8 cellular contexts compared by ENCODE assay signal in genomic region chr18:70205421-70206397, GRCh38. TPM values are rescaled to one million over a fixed set of nuclear protein-coding genes. Genes with fewer than 3 reads are reported as not detected.
A peak's percentile ranks its signal among the peaks of the same experiment; 100 is the strongest.
DNase-seq lines count a peak whose midpoint lies in the region; ATAC-seq and TF ChIP-seq lines count a peak whose summit lies in the region.

TSS of gene RTTN (minus strand) at chr18:70205687. CDS start at chr18:70205658, 29 bp downstream.

- peak within 1 kb of the TSS; percentile 99 for H3K27ac Mint-ChIP-seq in T-helper 2 cell treated with Interferon-gamma antibody and Interleukin-4, amounts not matched to agents 5 μg/mL and 100 μg/mL, for 36 hours

- DNase-seq in NCI-H1930 (lab: John Stamatoyannopoulos, UW) (peak; percentile 92 to 98), ascending aorta (ENCODE audit: low spot score in 2 of 2) (peak; percentile 68 to 94), right cardiac atrium (peak; percentile 96 to 98 (median 98)), putamen (ENCODE audit: low spot score) (peak; percentile 96), vagina (ENCODE audit: extremely low spot score in 2 of 2) (peak in 1 of 2 donors; percentile 90)
- peak; percentile 93 for DNase-seq in T-helper 2 cell treated with Interferon-gamma antibody and Interleukin-4, amounts not matched to agents 5 μg/mL and 100 μg/mL, for 36 hours (ENCODE audit: low spot score)

- H3K36me3 ChIP-seq in ascending aorta (peaks cover 0 to 4% of the 10 kb centered on the region in 2 donors), vagina (no peaks in the 10 kb centered on the region)

- peak in 1 of 2 donors; percentile 11 for TF ChIP-seq POLR2A in vagina (IDR thresholded peaks at IDR 0.05)

- ATAC-seq in GM18502 (IDR thresholded peaks at IDR 0.05; ENCODE audit: poor library complexity, unreplicated experiment) (peak; percentile 98), HG02970 (IDR thresholded peaks at IDR 0.05; ENCODE audit: low FRiP score, unreplicated experiment) (peak; percentile 98), right cardiac atrium (peak; percentile 100)

- H3K4me3 Mint-ChIP-seq in T-helper 2 cell treated with Interferon-gamma antibody and Interleukin-4, amounts not matched to agents 5 μg/mL and 100 μg/mL, for 36 hours = peak within 1 kb of the TSS; percentile 99

- under 1% methylated on average over 78 of the region's 78 CpGs for WGBS in right cardiac atrium

- H3K4me1 ChIP-seq in ascending aorta (peaks cover 0 to 5% of the 10 kb centered on the region in 2 donors), right cardiac atrium (ENCODE audit: control insufficient read depth, insufficient read depth, low read length) (no peaks in the 10 kb centered on the region), vagina (peaks cover 11% of the 10 kb centered on the region)

- intact Hi-C loops in ascending aorta (cut with DNase I) = loop anchor here (1.0 to 2.0 kb wide), 2 partner anchors 83 to 128 kb away; partner anchors contain the start of gene SOCS6
- intact Hi-C loops in right cardiac atrium (cut with DNase I) = loop anchor here in 3 of 4 donors (10.0 kb wide), 1 partner anchor 89 kb away; no protein-coding TSS in a partner anchor
- intact Hi-C loops in vagina (cut with DNase I) = loop anchor here (10.0 kb wide), 1 partner anchor 219 kb away; no protein-coding TSS in a partner anchor

- H3K9me3 ChIP-seq in ascending aorta (no peaks in the 10 kb centered on the region), right cardiac atrium (ENCODE audit: control insufficient read depth, low read length) (no peaks in the 10 kb centered on the region), vagina (no peaks in the 10 kb centered on the region)

- H3K27me3 Mint-ChIP-seq in T-helper 2 cell treated with Interferon-gamma antibody and Interleukin-4, amounts not matched to agents 5 μg/mL and 100 μg/mL, for 36 hours (ENCODE audit: low read depth) = peaks cover 13% of the 10 kb centered on the region

- no peaks in the 10 kb centered on the region for H3K9me3 Mint-ChIP-seq in T-helper 2 cell treated with Interferon-gamma antibody and Interleukin-4, amounts not matched to agents 5 μg/mL and 100 μg/mL, for 36 hours

- H3K4me1 Mint-ChIP-seq in T-helper 2 cell treated with Interferon-gamma antibody and Interleukin-4, amounts not matched to agents 5 μg/mL and 100 μg/mL, for 36 hours (ENCODE audit: low read depth) = peaks cover 22% of the 10 kb centered on the region

- H3K36me3 Mint-ChIP-seq in T-helper 2 cell treated with Interferon-gamma antibody and Interleukin-4, amounts not matched to agents 5 μg/mL and 100 μg/mL, for 36 hours (ENCODE audit: low read depth) = peaks cover 9% of the 10 kb centered on the region

- no peak for TF ChIP-seq CTCF in ascending aorta (IDR thresholded peaks at IDR 0.05)
- peak in 1 of 3 experiments; percentile 16 for TF ChIP-seq CTCF in vagina (IDR thresholded peaks at IDR 0.05)

- no peaks in the 10 kb centered on the region for H3K27me3 ChIP-seq in ascending aorta
- H3K27me3 ChIP-seq in right cardiac atrium (ENCODE audit: control insufficient read depth, insufficient read depth) = no peaks in the 10 kb centered on the region
- no peaks in the 10 kb centered on the region for H3K27me3 ChIP-seq in vagina

- peak within 1 kb of the TSS; percentile 81 to 87 for H3K4me3 ChIP-seq in ascending aorta
- peak within 1 kb of the TSS; percentile 85 for H3K4me3 ChIP-seq in right cardiac atrium (ENCODE audit: low read length)
- H3K4me3 ChIP-seq in vagina = peak within 1 kb of the TSS; percentile 62 to 83

- H3K27ac ChIP-seq in ascending aorta (peak within 1 kb of the TSS; percentile 97 to 99), right cardiac atrium (ENCODE audit: low read length) (peak within 1 kb of the TSS; percentile 98), vagina (peak within 1 kb of the TSS; percentile 97)

RNA-seq across cellular contexts. Expression of gene RTTN, which starts in this region (rescaled TPM):
- total RNA-seq in ascending aorta = 9.5 TPM
- total RNA-seq in right cardiac atrium = 1 to 10 TPM; 6.6 to 7.9 (median 7.4) TPM
- 3.8 TPM for polyA plus RNA-seq in right cardiac atrium
- total RNA-seq in vagina = 16.7 TPM
